Comparison of ENCODE assay signal across 8 cellular contexts in genomic region chr3:127673191-127674098, GRCh38. TPM values are rescaled to one million over a fixed set of nuclear protein-coding genes. Genes with fewer than 3 reads are reported as not detected.
DNase-seq lines count a peak whose midpoint lies in the region; ATAC-seq and TF ChIP-seq lines count a peak whose summit lies in the region.

No MANE protein-coding gene starts in this region.

- H3K4me3 Mint-ChIP-seq in activated naive CD8-positive, alpha-beta T cell treated with anti-CD3 and anti-CD28 coated beads for 36 hours = peak overlapping the region; percentile 80

- peak overlapping the region; percentile 60 for H3K27ac Mint-ChIP-seq in activated naive CD8-positive, alpha-beta T cell treated with anti-CD3 and anti-CD28 coated beads for 36 hours

- TF ChIP-seq CTCF in AG04449 (IDR thresholded peaks at IDR 0.05; ENCODE audit: insufficient read depth, low read length, missing control alignments) = no peak
- no peak for TF ChIP-seq CTCF in left ventricle myocardium inferior (IDR thresholded peaks at IDR 0.05; ENCODE audit: borderline replicate concordance)
- no peak for TF ChIP-seq CTCF in retinal pigment epithelial cell (conservative IDR thresholded peaks at IDR 0.05; ENCODE audit: low read depth, low read length)

- POLR2A ChIA-PET in AG04449 (lab: Yijun Ruan, JAX) = no interaction called here

- H3K27me3 ChIP-seq in left ventricle myocardium inferior (ENCODE audit: low read depth) = no peaks in the 10 kb centered on the region

- no peaks in the 10 kb centered on the region for H3K36me3 Mint-ChIP-seq in activated naive CD8-positive, alpha-beta T cell treated with anti-CD3 and anti-CD28 coated beads for 36 hours

- H3K9me3 Mint-ChIP-seq in activated naive CD8-positive, alpha-beta T cell treated with anti-CD3 and anti-CD28 coated beads for 36 hours = no peaks in the 10 kb centered on the region

- H3K27me3 Mint-ChIP-seq in activated naive CD8-positive, alpha-beta T cell treated with anti-CD3 and anti-CD28 coated beads for 36 hours = no peaks in the 10 kb centered on the region

- no peaks in the 10 kb centered on the region for H3K9me3 ChIP-seq in left ventricle myocardium inferior (replicated peaks)

- intact Hi-C loops in left ventricle myocardium inferior (cut with micrococcal nuclease) = no loop called here

- H3K4me1 Mint-ChIP-seq in activated naive CD8-positive, alpha-beta T cell treated with anti-CD3 and anti-CD28 coated beads for 36 hours = peaks cover 19% of the 10 kb centered on the region

- DNase-seq in AG04449 (ENCODE audit: low read depth, low spot score) (no peak), RPMI7951 (ENCODE audit: low read depth) (peak; percentile 58), left ventricle myocardium inferior (peak; percentile 66), retinal pigment epithelial cell (ENCODE audit: low read depth) (no peak), DMS114 treated with DMSO at 0.1 percent for 48 hours (lab: John Stamatoyannopoulos, UW; ENCODE audit: unreplicated experiment) (no peak)
- DNase-seq in activated naive CD8-positive, alpha-beta T cell treated with anti-CD3 and anti-CD28 coated beads for 36 hours = peak; percentile 67

- peak overlapping the region; percentile 95 for H3K27ac ChIP-seq in left ventricle myocardium inferior (replicated peaks)

- ATAC-seq in GM18868 (IDR thresholded peaks at IDR 0.05; ENCODE audit: unreplicated experiment) (peak; percentile 36), HG03108 (IDR thresholded peaks at IDR 0.05; ENCODE audit: unreplicated experiment) (peak; percentile 28)

- CTCF ChIA-PET in AG04449 (lab: Yijun Ruan, JAX) = interaction anchor here (1.1 to 1.7 kb wide), 2 partner anchors 16 to 98 kb away, joined by 3 to 5 read pairs; no protein-coding TSS in a partner anchor

- peaks cover 63% of the 10 kb centered on the region for H3K4me1 ChIP-seq in left ventricle myocardium inferior

- H3K36me3 ChIP-seq in left ventricle myocardium inferior = peaks cover 35% of the 10 kb centered on the region

- H3K4me3 ChIP-seq in AG04449 (ENCODE audit: low read depth, low read length) (peak overlapping the region; percentile 91), left ventricle myocardium inferior (peak overlapping the region; percentile 100), retinal pigment epithelial cell (ENCODE audit: low read length) (peak overlapping the region; percentile 71)

RNA-seq across cellular contexts. Expression of gene ABTB1, which starts 0.7 kb away (rescaled TPM):
- 2.5 and 5.1 TPM in 2 replicates for total RNA-seq in RPMI7951 (2014; rRNA removed; shearing (Covaris generic))
- 1 to 10 TPM; 6.8 to 8.0 TPM for total RNA-seq in activated naive CD8-positive, alpha-beta T cell treated with anti-CD3 and anti-CD28 coated beads for 36 hours
- total RNA-seq in left ventricle myocardium inferior = 29.9 TPM

RNA-seq across cellular contexts. Expression of gene PODXL2, which starts 44.5 kb away (rescaled TPM):
- total RNA-seq in RPMI7951 (2014; rRNA removed; shearing (Covaris generic)) = 5.9 and 6.9 TPM in 2 replicates
- 1 to 10 TPM; 1.3 to 1.7 TPM for total RNA-seq in activated naive CD8-positive, alpha-beta T cell treated with anti-CD3 and anti-CD28 coated beads for 36 hours
- 1.7 TPM for total RNA-seq in left ventricle myocardium inferior

Comparison
In these comparisons a context has a peak if more than half of its experiments do, and no peak if none do; other contexts are left out.
1. DNase-seq: peak in RPMI7951 (single experiment), activated naive CD8-positive, alpha-beta T cell treated with anti-CD3 and anti-CD28 coated beads for 36 hours (single experiment) and left ventricle myocardium inferior (single experiment); none in AG04449 (single experiment), retinal pigment epithelial cell (single experiment) and DMS114 treated with DMSO at 0.1 percent for 48 hours (single experiment).
2. Peak in every context shown above with its lines, with median percentiles within 50 percentile points of each other: H3K4me3 ChIP-seq.